ENCODE assay signal across 1 cellular context in the genomic region with DNA sequence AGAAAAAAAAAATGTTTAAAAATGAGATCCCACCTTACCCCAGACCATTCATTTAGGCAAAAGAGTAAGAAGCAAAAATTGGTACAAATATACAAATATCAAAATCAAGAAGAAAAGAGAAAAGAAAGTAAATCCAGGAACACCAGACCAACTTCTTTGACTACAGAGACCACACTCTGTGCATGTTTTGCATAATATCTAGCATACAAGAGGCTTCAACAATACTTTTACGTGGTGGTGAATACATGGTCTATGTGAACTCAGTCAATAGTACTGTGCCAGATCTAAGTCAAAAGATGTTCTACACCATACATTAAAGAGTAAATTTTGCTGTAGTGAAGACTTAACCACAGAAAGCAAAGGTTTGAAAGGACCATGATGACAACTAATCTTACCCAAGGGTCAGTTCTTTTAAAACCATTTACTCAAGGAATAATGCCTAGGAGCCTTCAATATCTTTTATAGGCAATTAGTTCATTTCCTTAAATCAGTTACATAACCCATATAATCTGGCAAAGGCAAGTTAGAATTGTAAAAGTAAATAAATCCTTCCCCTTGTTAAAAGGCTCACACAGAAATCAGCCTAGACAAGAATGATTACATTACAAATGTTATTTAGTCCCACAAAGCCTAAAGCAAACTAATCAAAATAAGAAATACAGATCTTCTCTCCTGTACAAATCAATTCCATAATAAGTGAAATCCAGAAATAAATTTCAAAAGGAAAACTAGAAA.
TF ChIP-seq lines count a peak whose summit lies in the region.

No MANE protein-coding gene starts in this region.

TF ChIP-seq in GM12878, 131 proteins besides CTCF, POLR2A, EP300 and RAD21 (continued from another document):
- TF ChIP-seq, protein P1, sequence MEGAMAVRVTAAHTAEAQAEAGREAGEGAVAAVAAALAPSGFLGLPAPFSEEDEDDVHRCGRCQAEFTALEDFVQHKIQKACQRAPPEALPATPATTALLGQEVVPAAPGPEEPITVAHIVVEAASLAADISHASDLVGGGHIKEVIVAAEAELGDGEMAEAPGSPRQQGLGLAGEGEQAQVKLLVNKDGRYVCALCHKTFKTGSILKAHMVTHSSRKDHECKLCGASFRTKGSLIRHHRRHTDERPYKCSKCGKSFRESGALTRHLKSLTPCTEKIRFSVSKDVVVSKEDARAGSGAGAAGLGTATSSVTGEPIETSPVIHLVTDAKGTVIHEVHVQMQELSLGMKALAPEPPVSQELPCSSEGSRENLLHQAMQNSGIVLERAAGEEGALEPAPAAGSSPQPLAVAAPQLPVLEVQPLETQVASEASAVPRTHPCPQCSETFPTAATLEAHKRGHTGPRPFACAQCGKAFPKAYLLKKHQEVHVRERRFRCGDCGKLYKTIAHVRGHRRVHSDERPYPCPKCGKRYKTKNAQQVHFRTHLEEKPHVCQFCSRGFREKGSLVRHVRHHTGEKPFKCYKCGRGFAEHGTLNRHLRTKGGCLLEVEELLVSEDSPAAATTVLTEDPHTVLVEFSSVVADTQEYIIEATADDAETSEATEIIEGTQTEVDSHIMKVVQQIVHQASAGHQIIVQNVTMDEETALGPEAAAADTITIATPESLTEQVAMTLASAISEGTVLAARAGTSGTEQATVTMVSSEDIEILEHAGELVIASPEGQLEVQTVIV (IDR thresholded peaks at IDR 0.05; ENCODE audit: borderline replicate concordance, partially characterized antibody) = no peak
- TF ChIP-seq, protein P2, sequence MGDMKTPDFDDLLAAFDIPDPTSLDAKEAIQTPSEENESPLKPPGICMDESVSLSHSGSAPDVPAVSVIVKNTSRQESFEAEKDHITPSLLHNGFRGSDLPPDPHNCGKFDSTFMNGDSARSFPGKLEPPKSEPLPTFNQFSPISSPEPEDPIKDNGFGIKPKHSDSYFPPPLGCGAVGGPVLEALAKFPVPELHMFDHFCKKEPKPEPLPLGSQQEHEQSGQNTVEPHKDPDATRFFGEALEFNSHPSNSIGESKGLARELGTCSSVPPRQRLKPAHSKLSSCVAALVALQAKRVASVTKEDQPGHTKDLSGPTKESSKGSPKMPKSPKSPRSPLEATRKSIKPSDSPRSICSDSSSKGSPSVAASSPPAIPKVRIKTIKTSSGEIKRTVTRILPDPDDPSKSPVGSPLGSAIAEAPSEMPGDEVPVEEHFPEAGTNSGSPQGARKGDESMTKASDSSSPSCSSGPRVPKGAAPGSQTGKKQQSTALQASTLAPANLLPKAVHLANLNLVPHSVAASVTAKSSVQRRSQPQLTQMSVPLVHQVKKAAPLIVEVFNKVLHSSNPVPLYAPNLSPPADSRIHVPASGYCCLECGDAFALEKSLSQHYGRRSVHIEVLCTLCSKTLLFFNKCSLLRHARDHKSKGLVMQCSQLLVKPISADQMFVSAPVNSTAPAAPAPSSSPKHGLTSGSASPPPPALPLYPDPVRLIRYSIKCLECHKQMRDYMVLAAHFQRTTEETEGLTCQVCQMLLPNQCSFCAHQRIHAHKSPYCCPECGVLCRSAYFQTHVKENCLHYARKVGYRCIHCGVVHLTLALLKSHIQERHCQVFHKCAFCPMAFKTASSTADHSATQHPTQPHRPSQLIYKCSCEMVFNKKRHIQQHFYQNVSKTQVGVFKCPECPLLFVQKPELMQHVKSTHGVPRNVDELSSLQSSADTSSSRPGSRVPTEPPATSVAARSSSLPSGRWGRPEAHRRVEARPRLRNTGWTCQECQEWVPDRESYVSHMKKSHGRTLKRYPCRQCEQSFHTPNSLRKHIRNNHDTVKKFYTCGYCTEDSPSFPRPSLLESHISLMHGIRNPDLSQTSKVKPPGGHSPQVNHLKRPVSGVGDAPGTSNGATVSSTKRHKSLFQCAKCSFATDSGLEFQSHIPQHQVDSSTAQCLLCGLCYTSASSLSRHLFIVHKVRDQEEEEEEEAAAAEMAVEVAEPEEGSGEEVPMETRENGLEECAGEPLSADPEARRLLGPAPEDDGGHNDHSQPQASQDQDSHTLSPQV (IDR thresholded peaks at IDR 0.05) = no peak
- no peak for TF ChIP-seq RUNX3 (IDR thresholded peaks at IDR 0.05; ENCODE audit: low read length)
- no peak for TF ChIP-seq HCFC1 (IDR thresholded peaks at IDR 0.05; ENCODE audit: low read length)
- no peak for TF ChIP-seq PML (IDR thresholded peaks at IDR 0.05; ENCODE audit: low read length)
- TF ChIP-seq EGR1 (IDR thresholded peaks at IDR 0.05; ENCODE audit: borderline replicate concordance in 1 of 2, low read depth in 2 of 2, low read length in 2 of 2) = no peak
- no peak for TF ChIP-seq IKZF1 (conservative IDR thresholded peaks at IDR 0.05)
- no peak for TF ChIP-seq FOXK2 (IDR thresholded peaks at IDR 0.05)
- TF ChIP-seq NFIC (IDR thresholded peaks at IDR 0.05; ENCODE audit: low read depth, low read length) = no peak
- no peak for TF ChIP-seq EZH2 (IDR thresholded peaks at IDR 0.05; ENCODE audit: borderline replicate concordance, control insufficient read depth, low read depth, low read length)
- TF ChIP-seq MTA2 (IDR thresholded peaks at IDR 0.05; ENCODE audit: low read depth) = no peak
- no peak for TF ChIP-seq IKZF2 (IDR thresholded peaks at IDR 0.05)
- no peak for TF ChIP-seq HDGF (IDR thresholded peaks at IDR 0.05)
